1 cellular context compared by ENCODE assay signal in genomic region chr9:115553082-115553481, GRCh38.
TF ChIP-seq lines count a peak whose summit lies in the region.

No MANE protein-coding gene starts in this region.

TF ChIP-seq in GM23338, 12 proteins besides CTCF, POLR2A, EP300 and RAD21 (continued from another document):
- no peak for TF ChIP-seq REST (IDR thresholded peaks at IDR 0.05; ENCODE audit: unreplicated experiment)
- no peak for TF ChIP-seq NANOG (IDR thresholded peaks at IDR 0.05; ENCODE audit: borderline replicate concordance)
- TF ChIP-seq ZNF331 (CRISPR knock-in tag; IDR thresholded peaks at IDR 0.05; ENCODE audit: low read depth), result no peak
